2 cellular contexts compared by ENCODE assay signal in genomic region chr1:181893150-181893549, GRCh38.
DNase-seq lines count a peak whose midpoint lies in the region; ATAC-seq, FAIRE-seq and TF ChIP-seq lines count a peak whose summit lies in the region.
"Not testable (repeated sequence)": the region's sequence is repeated elsewhere in the genome, so short reads cannot be mapped to it uniquely, and the experiment has no call there.

No MANE protein-coding gene starts in this region.

- in situ Hi-C loops in K562 (cut with MboI) = not testable (repeated sequence)

- TF ChIP-seq RAD21 in K562 (CRISPR knock-in tag; conservative IDR thresholded peaks at IDR 0.05 in 1 of 2, IDR thresholded peaks at IDR 0.05 in 1 of 2) = not testable (repeated sequence)

- CTCF ChIA-PET in HEK293 (lab: Yijun Ruan, JAX) = interaction anchor here (0.7 kb wide), 1 partner anchor 749 kb away, joined by 3 read pairs; no protein-coding TSS in a partner anchor
- CTCF ChIA-PET in K562 (lab: Yijun Ruan, JAX; ENCODE audit: low intra/inter-chr PET ratio) = not testable (repeated sequence)

- not testable (repeated sequence) for ATAC-seq in K562

- intact Hi-C loops in K562 (cut with micrococcal nuclease) = not testable (repeated sequence)

- H4K20me1 ChIP-seq in K562 (replicated peaks; ENCODE audit: control insufficient read depth, insufficient read depth, low read length) = not testable (repeated sequence)

- H2AFZ ChIP-seq in K562 (ENCODE audit: low read depth, low read length) = not testable (repeated sequence)

- TF ChIP-seq POLR2A in K562 (conservative IDR thresholded peaks at IDR 0.05) = not testable (repeated sequence)

- not testable (repeated sequence) for DNase-seq in K562 (ENCODE audit: extremely low read depth in 1 of 4, low spot score in 3 of 4)

- not testable (repeated sequence) for H3K9ac ChIP-seq in K562 (ENCODE audit: insufficient read depth in 1 of 2, low read depth in 2 of 2, low read length in 2 of 2)

- H3K79me2 ChIP-seq in K562 (ENCODE audit: control insufficient read depth, insufficient read depth, low read length) = not testable (repeated sequence)

- H3K4me2 ChIP-seq in K562 (ENCODE audit: insufficient read depth, low read length) = not testable (repeated sequence)

- H3K9me1 ChIP-seq in K562 (ENCODE audit: control insufficient read depth, insufficient read depth, low read length) = not testable (repeated sequence)

- not testable (repeated sequence) for H3K4me3 ChIP-seq in HEK293 (ENCODE audit: low read depth, low read length); K562

- not testable (repeated sequence) for H3K27me3 ChIP-seq in K562 (ENCODE audit: control insufficient read depth in 2 of 2, insufficient read depth in 2 of 2, low read length in 2 of 2)

- FAIRE-seq in K562 (lab: Jason Lieb, UNC) = not testable (repeated sequence)

- TF ChIP-seq EP300 in K562 (IDR thresholded peaks at IDR 0.05; ENCODE audit: low read length) = not testable (repeated sequence)

- not testable (repeated sequence) for H3K36me3 ChIP-seq in HEK293 (ENCODE audit: control insufficient read depth in 2 of 2, insufficient read depth in 1 of 2, low read length in 2 of 2); K562 (ENCODE audit: control insufficient read depth, insufficient read depth, low read length)

- H3K27ac ChIP-seq in HEK293 (ENCODE audit: extremely low read depth, low read depth, low read length); K562 (ENCODE audit: extremely low read depth, low read depth, low read length): not testable (repeated sequence)

- TF ChIP-seq CTCF in HEK293 (tag by site-specific recombination; IDR thresholded peaks at IDR 0.05); K562 (IDR thresholded peaks at IDR 0.05 in 2 of 3, conservative IDR thresholded peaks at IDR 0.05 in 1 of 3; ENCODE audit: insufficient read depth in 2 of 3, low read depth in 1 of 3, low read length in 3 of 3): not testable (repeated sequence)

- POLR2A ChIA-PET in HEK293 (lab: Yijun Ruan, JAX); K562 (lab: Yijun Ruan, JAX): not testable (repeated sequence)

- BruUV-seq in K562 (replicated peaks; lab: Mats Ljungman, UMichigan) = not testable (repeated sequence)

- H3K4me1 ChIP-seq in HEK293 (ENCODE audit: control insufficient read depth, insufficient read depth, low read length) = not testable (repeated sequence)
- H3K4me1 ChIP-seq in K562 (replicated peaks in 1 of 2; ENCODE audit: control insufficient read depth in 2 of 2, insufficient read depth in 2 of 2, low read length in 2 of 2) = peaks cover 0 to 17% of the 10 kb centered on the region in 2 experiments; a peak in 4 of 5 replicates

- H3K9me3 ChIP-seq in HEK293 (ENCODE audit: control insufficient read depth, insufficient read depth, low read depth, low read length); K562 (replicated peaks; ENCODE audit: control insufficient read depth, insufficient read depth, low read depth, low read length): not testable (repeated sequence)

TF ChIP-seq in HEK293, 187 proteins besides CTCF, POLR2A, EP300 and RAD21:
- peak; percentile 85 for TF ChIP-seq ZNF146 (tag by site-specific recombination; IDR thresholded peaks at IDR 0.05)

TF ChIP-seq in K562, 482 proteins besides CTCF, POLR2A, EP300 and RAD21:
- TF ChIP-seq KDM1A (IDR thresholded peaks at IDR 0.05) = 0 out of 4 replicates have a peak, but pooled peaks of 1 of the 2 experiments have one; percentile 36
- TF ChIP-seq BCOR (IDR thresholded peaks at IDR 0.05) = 0 out of 2 replicates have a peak, but pooled peaks have one; percentile 29
- TF ChIP-seq ZNF146 (CRISPR knock-in tag; IDR thresholded peaks at IDR 0.05; ENCODE audit: unreplicated experiment) = peak; percentile 63
